In the genomic region with DNA sequence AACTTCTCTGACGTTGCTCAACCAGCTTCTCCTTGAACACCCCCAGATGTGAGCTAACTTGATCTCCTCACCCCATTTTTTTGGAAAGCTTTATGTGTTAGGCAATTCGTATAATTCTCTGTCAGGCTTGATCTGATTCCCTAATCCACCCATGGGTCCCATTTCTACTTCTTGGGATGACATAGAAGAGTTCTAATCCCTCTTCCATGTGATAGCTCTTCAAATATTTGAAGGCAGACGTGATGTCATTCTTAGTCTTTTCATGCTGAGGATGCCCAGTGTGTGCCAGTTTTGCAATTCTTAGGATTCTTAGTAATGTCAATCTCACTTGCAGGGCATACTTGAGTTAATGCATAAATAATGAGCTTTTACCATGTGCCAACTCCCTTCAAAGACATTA, we compare ENCODE assay signal across 23 cellular contexts.
"Had no signal": no experiment of that assay in that cellular context is flagged by ENCODE, and none has a peak within 500 bp of the region (broad histone marks: within the 10 kb centered on the region; RNA-seq: fewer than 3 reads in every experiment).

No MANE protein-coding gene starts in this region.

- H3K27ac Mint-ChIP-seq: activated B cell treated with CpG ODN at 0.5 μM for 24 hours; activated CD4-positive, alpha-beta T cell treated with anti-CD3 and anti-CD28 coated beads for 36 hours; activated naive CD8-positive, alpha-beta T cell treated with anti-CD3 and anti-CD28 coated beads for 36 hours; T-helper 1 cell treated with Interleukin-12 subunit alpha and Interleukin-12 subunit beta and Interleukin-4 antibody, amounts not matched to agents 30 μg/mL and 1 μg/mL, for 36 hours had no signal

- FAIRE-seq: kidney had no signal

- H3K9me3 Mint-ChIP-seq: activated B cell treated with CpG ODN at 0.5 μM for 24 hours; activated naive CD8-positive, alpha-beta T cell treated with anti-CD3 and anti-CD28 coated beads for 36 hours; activated T-cell treated with anti-CD3 and anti-CD28 coated beads, Interleukin-2, amount 50 U/mL, for 4 hours; mesothelial cell of epicardium; naive thymus-derived CD8-positive, alpha-beta T cell; T-helper 1 cell treated with Interleukin-12 subunit alpha and Interleukin-12 subunit beta and Interleukin-4 antibody, amounts not matched to agents 30 μg/mL and 1 μg/mL, for 36 hours had no signal

- H3K27me3 Mint-ChIP-seq: activated CD4-positive, alpha-beta T cell treated with anti-CD3 and anti-CD28 coated beads for 36 hours; naive thymus-derived CD8-positive, alpha-beta T cell had no signal

- H3K27me3 ChIP-seq: ovary, right atrium auricular region, tibial nerve, uterus had no signal

- H3K9me3 ChIP-seq: esophagus squamous epithelium, left ventricle myocardium inferior, ovary, prostate gland, right atrium auricular region, tibial nerve, uterus had no signal

- H3K36me3 Mint-ChIP-seq: activated naive CD8-positive, alpha-beta T cell treated with anti-CD3 and anti-CD28 coated beads for 36 hours; mesothelial cell of epicardium had no signal

- ATAC-seq: activated CD4-positive, alpha-beta T cell treated with anti-CD3 and anti-CD28 coated beads for 36 hours; activated T-cell treated with anti-CD3 and anti-CD28 coated beads, Interleukin-2, amount 50 U/mL, for 4 hours; naive thymus-derived CD8-positive, alpha-beta T cell; stimulated activated naive CD8-positive, alpha-beta T cell treated with anti-CD3 and anti-CD28 coated beads, Interleukin-15, Interleukin-2, amounts not matched to agents 100 U/mL and 50 U/mL, for 24 hours had no signal

- H3K4me1 ChIP-seq: prostate gland had no signal

- H3K36me3 ChIP-seq: esophagus squamous epithelium, left ventricle myocardium inferior, ovary, prostate gland, right atrium auricular region, tibial nerve, uterus had no signal

- H3K4me3 ChIP-seq: esophagus squamous epithelium, left ventricle myocardium inferior, ovary, prostate gland, right atrium auricular region, tibial nerve, uterus had no signal

- H3K27ac ChIP-seq: esophagus squamous epithelium, left ventricle myocardium inferior, ovary, prostate gland, right atrium auricular region, tibial nerve, uterus had no signal

- DNase-seq: activated B cell treated with CpG ODN at 0.5 μM for 24 hours; activated CD4-positive, alpha-beta T cell treated with anti-CD3 and anti-CD28 coated beads for 36 hours; activated CD4-positive, alpha-beta T cell treated with anti-CD3 and anti-CD28 coated beads, Interleukin-2, amount 50 U/mL, for 4 hours; activated CD8-positive, alpha-beta memory T cell treated with anti-CD3 and anti-CD28 coated beads, Interleukin-2, amount 50 U/mL, for 48 hours; activated naive CD4-positive, alpha-beta T cell treated with Interleukin-2 at 50 U/mL for 16 hours; activated naive CD8-positive, alpha-beta T cell treated with anti-CD3 and anti-CD28 coated beads for 36 hours; activated T-cell treated with anti-CD3 and anti-CD28 coated beads, Interleukin-2, amount 50 U/mL, for 4 hours; effector memory CD4-positive, alpha-beta T cell; esophagus squamous epithelium; kidney; left ventricle myocardium inferior; ovary; stimulated activated CD4-positive, alpha-beta T cell treated with anti-CD3 and anti-CD28 coated beads, Interleukin-12 subunit alpha, Interleukin-12 subunit beta, amount 100 ng/mL, for 4 hours; stimulated activated CD4-positive, alpha-beta T cell treated with anti-CD3 and anti-CD28 coated beads, Interleukin-4, amount 100 ng/mL, for 4 hours; stimulated activated naive CD8-positive, alpha-beta T cell treated with anti-CD3 and anti-CD28 coated beads, Interleukin-15, Interleukin-2, amounts not matched to agents 100 U/mL and 50 U/mL, for 24 hours; T1000; uterus had no signal

- H3K4me3 Mint-ChIP-seq: activated B cell treated with CpG ODN at 0.5 μM for 24 hours; activated CD4-positive, alpha-beta T cell treated with anti-CD3 and anti-CD28 coated beads for 36 hours; activated naive CD8-positive, alpha-beta T cell treated with anti-CD3 and anti-CD28 coated beads for 36 hours; activated T-cell treated with anti-CD3 and anti-CD28 coated beads, Interleukin-2, amount 50 U/mL, for 4 hours; mesothelial cell of epicardium; naive thymus-derived CD8-positive, alpha-beta T cell; T-helper 1 cell treated with Interleukin-12 subunit alpha and Interleukin-12 subunit beta and Interleukin-4 antibody, amounts not matched to agents 30 μg/mL and 1 μg/mL, for 36 hours had no signal
